20 cellular contexts compared by ENCODE assay signal in the genomic region with DNA sequence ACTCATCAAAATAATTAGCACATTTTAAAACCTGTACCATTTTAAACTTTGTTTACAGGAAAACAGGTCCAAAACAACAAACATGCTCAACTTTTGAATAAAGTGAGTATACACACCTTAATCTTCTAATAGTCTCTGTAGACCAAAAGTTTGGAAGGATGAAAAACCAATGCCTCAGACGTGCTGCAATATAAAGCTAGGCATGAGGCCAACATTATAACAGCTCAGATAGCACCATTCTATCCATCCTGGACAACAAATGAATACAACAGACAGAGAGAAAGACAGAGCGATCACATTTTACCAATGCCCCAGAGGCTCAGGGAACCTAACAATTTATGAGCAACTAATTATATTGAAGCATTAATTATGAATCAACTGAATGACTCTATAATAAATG.
"Had no signal": no experiment of that assay in that cellular context is flagged by ENCODE, and none has a peak within 500 bp of the region (broad histone marks: within the 10 kb centered on the region; RNA-seq: fewer than 3 reads in every experiment).

No MANE protein-coding gene starts in this region.

- H3K27ac Mint-ChIP-seq: naive thymus-derived CD4-positive, alpha-beta T cell; nephron progenitor cell; type B pancreatic cell had no signal

- H3K4me3 Mint-ChIP-seq: naive thymus-derived CD4-positive, alpha-beta T cell; nephron progenitor cell; type B pancreatic cell had no signal

- H3K36me3 ChIP-seq: esophagus squamous epithelium, right atrium auricular region, stomach, thoracic aorta had no signal

- ATAC-seq: left cardiac atrium; naive thymus-derived CD4-positive, alpha-beta T cell had no signal

- H3K4me3 ChIP-seq: esophagus squamous epithelium, hepatocyte, right atrium auricular region, stomach, thoracic aorta had no signal

- H3K27ac ChIP-seq: esophagus squamous epithelium, hepatocyte, right atrium auricular region, stomach, thoracic aorta had no signal

- H3K9me3 ChIP-seq: esophagus squamous epithelium, right atrium auricular region, stomach, thoracic aorta had no signal

- H3K9me3 Mint-ChIP-seq: nephron progenitor cell, type B pancreatic cell had no signal

- H2AFZ ChIP-seq: hepatocyte had no signal

- H3K27me3 Mint-ChIP-seq: naive thymus-derived CD4-positive, alpha-beta T cell; type B pancreatic cell had no signal

- FAIRE-seq: kidney, small intestine, urothelium cell line had no signal

- H3K27me3 ChIP-seq: esophagus squamous epithelium, hepatocyte, right atrium auricular region, stomach had no signal

- DNase-seq: effector memory CD4-positive, alpha-beta T cell; esophagus squamous epithelium; foreskin fibroblast; head of caudate nucleus; kidney; left cardiac atrium; mesendoderm; naive thymus-derived CD4-positive, alpha-beta T cell; nephron progenitor cell; posterior cingulate gyrus; stimulated activated CD4-positive, alpha-beta T cell treated with anti-CD3 and anti-CD28 coated beads, Interleukin-12 subunit alpha, Interleukin-12 subunit beta, amount 100 ng/mL, for 4 hours; stimulated activated naive CD4-positive, alpha-beta T cell; stomach; substantia nigra had no signal

- H3K4me2 ChIP-seq: hepatocyte had no signal
